Comparison of ENCODE assay signal across 8 cellular contexts in the genomic region with DNA sequence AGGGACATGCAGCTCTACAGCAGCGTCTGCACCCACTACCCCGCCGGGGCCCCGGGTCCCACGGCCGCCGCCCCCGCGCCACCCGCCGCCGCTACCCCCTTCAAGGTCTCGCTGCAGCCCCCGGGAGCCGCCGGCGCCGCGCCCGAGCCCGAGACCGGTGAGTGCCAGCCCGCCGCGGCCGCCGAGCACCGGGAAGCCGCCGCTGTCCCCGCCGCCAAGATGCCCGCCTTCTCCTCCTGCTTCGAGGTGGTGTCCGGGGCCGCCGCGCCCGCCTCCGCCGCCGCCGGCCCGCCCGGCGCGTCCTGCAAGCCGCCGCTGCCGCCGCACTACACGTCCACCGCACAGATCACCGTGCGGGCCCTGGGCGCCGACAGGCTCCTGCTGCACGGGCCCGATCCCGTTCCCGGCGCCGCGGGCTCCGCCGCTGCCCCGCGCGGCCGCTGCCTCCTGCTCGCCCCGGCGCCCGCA. TPM values are rescaled to one million over a fixed set of nuclear protein-coding genes. Genes with fewer than 3 reads are reported as not detected.
A peak's percentile ranks its signal among the peaks of the same experiment; 100 is the strongest.
DNase-seq lines count a peak whose midpoint lies in the region; ATAC-seq and TF ChIP-seq lines count a peak whose summit lies in the region.

No MANE protein-coding gene starts in this region.

- H3K36me3 ChIP-seq in body of pancreas (replicated peaks in 1 of 2; ENCODE audit: insufficient read depth in 1 of 2, low read depth in 2 of 2) (no peaks in the 10 kb centered on the region), right lobe of liver (peaks cover 0 to 3% (median 0%) of the 10 kb centered on the region in 4 donors), upper lobe of left lung (peaks cover 0 to 4% (median 0%) of the 10 kb centered on the region in 4 donors)

- DNase-seq in D341Med (ENCODE audit: low spot score) (peak; percentile 77), HuH-7.5 (ENCODE audit: low spot score) (peak; percentile 29), body of pancreas (peak in 3 of 4 donors; percentile 25 to 50 (median 36)), right lobe of liver (peak in 1 of 3 donors; percentile 70), upper lobe of left lung (no peak), NCI-H345 (lab: John Stamatoyannopoulos, UW) (no peak), DMS79 treated with DMSO at 0.1 percent for 48 hours (lab: John Stamatoyannopoulos, UW) (no peak)

- peak overlapping the region; percentile 87 to 97 (median 94) for H3K27ac ChIP-seq in body of pancreas
- H3K27ac ChIP-seq in right lobe of liver = peak overlapping the region; percentile 93 to 97 (median 95)
- peak overlapping the region; percentile 91 to 98 (median 97) for H3K27ac ChIP-seq in upper lobe of left lung

- peaks cover 33% of the 10 kb centered on the region for H3K4me1 ChIP-seq in body of pancreas
- H3K4me1 ChIP-seq in right lobe of liver = peaks cover 0 to 32% (median 13%) of the 10 kb centered on the region in 4 donors
- peaks cover 23 to 28% (median 26%) of the 10 kb centered on the region in 4 donors for H3K4me1 ChIP-seq in upper lobe of left lung

- ATAC-seq in GM21367 (IDR thresholded peaks at IDR 0.05; ENCODE audit: unreplicated experiment) (peak; percentile 9), body of pancreas (peak; percentile 18), right lobe of liver (no peak), upper lobe of left lung (ENCODE audit: low FRiP score in 2 of 2) (no peak)

- TF ChIP-seq EP300 in upper lobe of left lung (IDR thresholded peaks at IDR 0.05) = no peak

- H3K4me3 ChIP-seq in body of pancreas = peak overlapping the region; percentile 53 to 68
- peak overlapping the region; percentile 67 to 77 (median 76) for H3K4me3 ChIP-seq in right lobe of liver
- peak overlapping the region; percentile 73 to 85 (median 82) for H3K4me3 ChIP-seq in upper lobe of left lung

- no peak for TF ChIP-seq POLR2A in body of pancreas (IDR thresholded peaks at IDR 0.05)
- TF ChIP-seq POLR2A in right lobe of liver (IDR thresholded peaks at IDR 0.05) = no peak
- peak in 1 of 4 donors; percentile 88 for TF ChIP-seq POLR2A in upper lobe of left lung (IDR thresholded peaks at IDR 0.05)

- 0% methylated on average over 12 of the region's 74 CpGs; no CpG with 5 or more reads in 1 of the 2 donors for WGBS in body of pancreas, 2 donors
- 0% methylated on average over 4 of the region's 74 CpGs for WGBS in right lobe of liver (ENCODE audit: insufficient coverage, low coverage, low lambda C conversion rate, missing lambda C conversion rate)
- WGBS in upper lobe of left lung, 2 donors = 0% methylated on average over 13 of the region's 74 CpGs; no CpG with 5 or more reads in 1 of the 2 donors

- TF ChIP-seq CTCF in body of pancreas (IDR thresholded peaks at IDR 0.05) = no peak
- TF ChIP-seq CTCF in right lobe of liver (IDR thresholded peaks at IDR 0.05) = no peak
- TF ChIP-seq CTCF in upper lobe of left lung (IDR thresholded peaks at IDR 0.05) = no peak

- no peaks in the 10 kb centered on the region for H3K9me3 ChIP-seq in body of pancreas
- no peaks in the 10 kb centered on the region for H3K9me3 ChIP-seq in right lobe of liver
- no peaks in the 10 kb centered on the region for H3K9me3 ChIP-seq in upper lobe of left lung

- intact Hi-C loops in body of pancreas (cut with DNase I) = no loop called here
- intact Hi-C loops in right lobe of liver (cut with DNase I) = no loop called here

- H3K27me3 ChIP-seq in body of pancreas = no peaks in the 10 kb centered on the region
- no peaks in the 10 kb centered on the region for H3K27me3 ChIP-seq in right lobe of liver
- H3K27me3 ChIP-seq in upper lobe of left lung = no peaks in the 10 kb centered on the region

RNA-seq across cellular contexts. Expression of a gene that starts 0.6 kb away (rescaled TPM):
- total RNA-seq in body of pancreas (10 to 100 TPM in 1 of 2 donors, 1 to 10 TPM in 1; 7.8 to 10.5 TPM), right lobe of liver (1 to 10 TPM; 3.2 to 6.4 (median 4.5) TPM), upper lobe of left lung (10 to 100 TPM; 12.6 to 46.1 (median 35.3) TPM)

Comparison
In these comparisons a context has a peak if more than half of its experiments do, and no peak if none do; other contexts are left out.
1. DNase-seq: peak in D341Med (single experiment), HuH-7.5 (single experiment) and body of pancreas (3 of 4); none in upper lobe of left lung (0 of 2), NCI-H345 (single experiment) and DMS79 treated with DMSO at 0.1 percent for 48 hours (single experiment).
2. ATAC-seq: peak in GM21367 (single experiment) and body of pancreas (single experiment); none in right lobe of liver (0 of 4) and upper lobe of left lung (0 of 2).
3. Peak in every context shown above with its lines, with median percentiles within 50 percentile points of each other: H3K27ac ChIP-seq and H3K4me3 ChIP-seq.